1 cellular context compared by ENCODE assay signal in genomic region chr4:88378691-88379559, GRCh38.
TF ChIP-seq lines count a peak whose summit lies in the region.

Gene HERC6, plus strand, starts transcription at chr4:88378852. Its CDS starts 70 bp downstream, at chr4:88378922.

TF ChIP-seq in GM12878, 131 proteins besides CTCF, POLR2A, EP300 and RAD21 (continued from another document):
- TF ChIP-seq PBX3 (IDR thresholded peaks at IDR 0.05; ENCODE audit: insufficient replicate concordance, low read depth, low read length) (no peak), MEF2B (IDR thresholded peaks at IDR 0.05; ENCODE audit: partially characterized antibody, poor library complexity, severe bottlenecking) (peak; percentile 55), STAT1 (conservative IDR thresholded peaks at IDR 0.05) (0 out of 2 replicates have a peak, but pooled peaks have one; percentile 63), HDAC6 (IDR thresholded peaks at IDR 0.05; ENCODE audit: unreplicated experiment) (no peak), CBX3 (IDR thresholded peaks at IDR 0.05; ENCODE audit: borderline replicate concordance, low read depth) (no peak), CHD2 (IDR thresholded peaks at IDR 0.05; ENCODE audit: borderline replicate concordance, low read depth, low read length) (peak; percentile 42; the same call in 1 of the 2 replicates), CREB1 (IDR thresholded peaks at IDR 0.05; ENCODE audit: low read depth) (no peak; the same call in 1 of the 2 replicates), GABPA (IDR thresholded peaks at IDR 0.05; ENCODE audit: low read depth) (no peak), EED (IDR thresholded peaks at IDR 0.05; ENCODE audit: low read depth) (peak; percentile 98), MEF2A (IDR thresholded peaks at IDR 0.05; ENCODE audit: insufficient read depth, low read depth, low read length) (0 out of 2 replicates have a peak, but pooled peaks have one; percentile 26), PRDM15 (CRISPR knock-in tag; IDR thresholded peaks at IDR 0.05) (no peak), ATF7 (IDR thresholded peaks at IDR 0.05; ENCODE audit: low read depth) (0 out of 2 replicates have a peak, but pooled peaks have one; percentile 25), SPI1 (IDR thresholded peaks at IDR 0.05; ENCODE audit: borderline replicate concordance, insufficient read depth, low read depth, low read length) (peak; percentile 42; the same call in 1 of the 2 replicates), PKNOX1 (IDR thresholded peaks at IDR 0.05) (no peak), BCLAF1 (IDR thresholded peaks at IDR 0.05) (no peak), NBN (IDR thresholded peaks at IDR 0.05) (peak; percentile 42; the same call in 1 of the 2 replicates), EGR1 (IDR thresholded peaks at IDR 0.05; ENCODE audit: borderline replicate concordance in 1 of 2, low read depth in 2 of 2, low read length in 2 of 2) (0 out of 3 replicates have a peak, but pooled peaks of 1 of the 2 experiments have one; percentile 33), USF2 (IDR thresholded peaks at IDR 0.05; ENCODE audit: borderline replicate concordance, low read depth, low read length) (no peak), BCL11A (IDR thresholded peaks at IDR 0.05; ENCODE audit: low read depth, low read length) (peak; percentile 40; the same call in 1 of the 2 replicates), POLR2AphosphoS5 (IDR thresholded peaks at IDR 0.05; ENCODE audit: low read length) (0 out of 2 replicates have a peak, but pooled peaks have one; percentile 41), ZSCAN29 (IDR thresholded peaks at IDR 0.05) (no peak), SMC3 (IDR thresholded peaks at IDR 0.05; ENCODE audit: borderline replicate concordance, low read length) (peak; percentile 54), ZBTB33 (IDR thresholded peaks at IDR 0.05) (no peak), LARP7 (IDR thresholded peaks at IDR 0.05) (peak; percentile 89)
